Comparison of ENCODE assay signal across 8 cellular contexts in the genomic region with DNA sequence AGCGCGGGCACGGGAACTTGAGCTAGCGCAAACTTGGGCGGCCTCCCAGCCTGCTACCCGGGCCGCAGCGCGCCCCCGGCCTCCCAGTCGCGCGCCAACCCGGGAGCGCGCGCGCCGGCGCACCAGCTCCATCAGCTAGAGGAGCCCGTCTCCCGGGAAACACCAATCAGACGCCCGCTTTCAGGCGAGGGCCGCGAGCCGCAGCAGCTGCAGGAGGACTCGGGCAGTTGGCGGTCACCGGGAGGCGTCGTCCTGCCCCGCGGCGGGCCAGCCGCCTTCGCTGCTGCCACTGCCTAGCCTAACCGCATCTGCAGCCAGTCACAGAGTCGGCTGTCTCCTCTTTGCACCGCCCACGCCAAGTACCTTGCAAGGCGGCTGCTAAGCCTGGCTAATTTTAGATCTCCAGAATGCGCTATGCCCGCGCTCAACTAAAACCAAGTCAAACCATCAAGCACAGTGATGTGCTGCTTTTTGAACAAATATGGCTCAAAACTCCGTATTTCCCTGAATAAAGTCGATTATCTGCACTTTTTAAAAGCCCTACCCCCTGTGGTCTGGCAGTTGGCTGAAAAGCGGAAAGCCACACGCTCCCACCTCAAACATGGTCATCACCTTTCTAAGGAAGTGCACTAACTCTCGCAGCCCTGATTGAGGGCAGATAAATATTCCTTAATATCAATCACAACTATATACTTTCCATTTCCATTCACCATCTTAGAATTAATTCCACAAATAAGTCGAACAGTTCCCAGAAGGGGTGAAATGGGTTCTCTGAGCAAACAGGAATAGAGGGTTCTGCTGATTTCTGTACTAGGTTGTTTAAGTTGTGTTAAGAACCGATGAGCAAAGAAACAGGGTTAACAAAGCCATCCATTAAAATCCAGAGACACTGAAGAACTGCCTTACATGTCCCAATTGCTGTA.
DNase-seq lines count a peak whose midpoint lies in the region; ATAC-seq and TF ChIP-seq lines count a peak whose summit lies in the region.

No MANE protein-coding gene starts in this region.

- peaks cover 8% of the 10 kb centered on the region for H3K9me3 Mint-ChIP-seq in activated naive CD8-positive, alpha-beta T cell treated with anti-CD3 and anti-CD28 coated beads for 36 hours

- peak overlapping the region; percentile 53 for H3K4me3 Mint-ChIP-seq in activated naive CD8-positive, alpha-beta T cell treated with anti-CD3 and anti-CD28 coated beads for 36 hours

- intact Hi-C loops in left ventricle myocardium inferior (cut with micrococcal nuclease): no loop called here

- H3K36me3 ChIP-seq in left ventricle myocardium inferior (no peaks in the 10 kb centered on the region), rectal smooth muscle tissue (ENCODE audit: control insufficient read depth, insufficient read depth, low read length) (no peaks in the 10 kb centered on the region)

- H3K4me3 ChIP-seq in left ventricle myocardium inferior (peak overlapping the region; percentile 60), rectal smooth muscle tissue (ENCODE audit: low read length) (peak overlapping the region; percentile 58)

- DNase-seq in DMS53 treated with DMSO at 0.1 percent for 48 hours (lab: John Stamatoyannopoulos, UW; ENCODE audit: unreplicated experiment) (peak; percentile 98), NCI-H446 (lab: John Stamatoyannopoulos, UW) (peak; percentile 84 to 98), left ventricle myocardium inferior (no peak)
- DNase-seq in activated naive CD8-positive, alpha-beta T cell treated with anti-CD3 and anti-CD28 coated beads for 36 hours: peak; percentile 43
- no peak for DNase-seq in stimulated activated CD4-positive, alpha-beta T cell treated with anti-CD3 and anti-CD28 coated beads, Interleukin-1b, Interleukin-23, amount 100 ng/mL, for 48 hours

- peaks cover 84% of the 10 kb centered on the region for H3K27me3 Mint-ChIP-seq in activated naive CD8-positive, alpha-beta T cell treated with anti-CD3 and anti-CD28 coated beads for 36 hours

- H3K9me3 ChIP-seq in left ventricle myocardium inferior (replicated peaks): no peaks in the 10 kb centered on the region

- H3K4me1 ChIP-seq in left ventricle myocardium inferior (peaks cover 17% of the 10 kb centered on the region), rectal smooth muscle tissue (ENCODE audit: control insufficient read depth, insufficient read depth, low read length) (peaks cover 3% of the 10 kb centered on the region)

- no peak overlapping the region for H3K27ac ChIP-seq in left ventricle myocardium inferior (replicated peaks)
- no peak overlapping the region for H3K27ac ChIP-seq in rectal smooth muscle tissue (ENCODE audit: low read depth, low read length)

- H3K27ac Mint-ChIP-seq in activated naive CD8-positive, alpha-beta T cell treated with anti-CD3 and anti-CD28 coated beads for 36 hours: no peak overlapping the region

- H3K27me3 ChIP-seq in left ventricle myocardium inferior (ENCODE audit: low read depth) (peaks cover 100% of the 10 kb centered on the region), rectal smooth muscle tissue (ENCODE audit: control insufficient read depth, insufficient read depth, low read length) (peaks cover 18% of the 10 kb centered on the region)

- H3K36me3 Mint-ChIP-seq in activated naive CD8-positive, alpha-beta T cell treated with anti-CD3 and anti-CD28 coated beads for 36 hours: peaks cover 4% of the 10 kb centered on the region

- no peak overlapping the region for H3K9ac ChIP-seq in rectal smooth muscle tissue (ENCODE audit: low read length)

- ATAC-seq in GM19397 (IDR thresholded peaks at IDR 0.05; ENCODE audit: unreplicated experiment) (peak; percentile 68), HG03378 (IDR thresholded peaks at IDR 0.05; ENCODE audit: unreplicated experiment) (peak; percentile 60)

- TF ChIP-seq CTCF in left ventricle myocardium inferior (IDR thresholded peaks at IDR 0.05; ENCODE audit: borderline replicate concordance): no peak

- H3K4me1 Mint-ChIP-seq in activated naive CD8-positive, alpha-beta T cell treated with anti-CD3 and anti-CD28 coated beads for 36 hours: peaks cover 18% of the 10 kb centered on the region

Comparison
In these comparisons a context has a peak if more than half of its experiments do, and no peak if none do; other contexts are left out.
1. DNase-seq: peak in DMS53 treated with DMSO at 0.1 percent for 48 hours (single experiment), NCI-H446 (2 of 2) and activated naive CD8-positive, alpha-beta T cell treated with anti-CD3 and anti-CD28 coated beads for 36 hours (single experiment); none in left ventricle myocardium inferior (single experiment) and stimulated activated CD4-positive, alpha-beta T cell treated with anti-CD3 and anti-CD28 coated beads, Interleukin-1b, Interleukin-23, amount 100 ng/mL, for 48 hours (single experiment).